20 cellular contexts compared by ENCODE assay signal in genomic region chr9:122936464-122936863, GRCh38.
"Had no signal": no experiment of that assay in that cellular context is flagged by ENCODE, and none has a peak within 500 bp of the region (broad histone marks: within the 10 kb centered on the region; RNA-seq: fewer than 3 reads in every experiment).

No MANE protein-coding gene starts in this region.

- ATAC-seq: left ventricle myocardium superior; lower lobe of right lung; mucosa of descending colon; natural killer cell treated with Interleukin-12 subunit alpha and Interleukin-12 subunit beta and Interleukin-15 and Interleukin-18, amount 100 ng/mL, for 72 hours; psoas muscle; right cardiac atrium; stimulated activated naive B cell treated with anti-CD40 and anti-IgM and Interleukin-4, amounts not matched to agents 10 μg/mL and 1 μg/mL and 100 μg/mL, for 72 hours; upper lobe of right lung had no signal

- H3K27ac Mint-ChIP-seq: memory B cell; natural killer cell treated with Interleukin-12 subunit alpha and Interleukin-12 subunit beta and Interleukin-15 and Interleukin-18, amount 100 ng/mL, for 72 hours; stimulated activated naive B cell treated with anti-CD40 and anti-IgM and Interleukin-4, amounts not matched to agents 10 μg/mL and 1 μg/mL and 100 μg/mL, for 72 hours; stimulated activated naive CD8-positive, alpha-beta T cell treated with anti-CD3 and anti-CD28 coated beads, Interleukin-15, Interleukin-2, amounts not matched to agents 100 ng/mL and 50 ng/mL, for 24 hours had no signal

- H3K27me3 ChIP-seq: dorsolateral prefrontal cortex, spleen, tibial nerve, upper lobe of right lung, uterus had no signal

- H3K9me3 ChIP-seq: lower lobe of right lung, mucosa of descending colon, psoas muscle, spleen, thoracic aorta, tibial nerve, upper lobe of right lung, uterus had no signal

- H3K4me3 ChIP-seq: dorsolateral prefrontal cortex, lower lobe of right lung, mucosa of descending colon, psoas muscle, skin epidermis, spleen, thoracic aorta, tibial nerve, upper lobe of right lung, uterus had no signal

- H3K4me3 Mint-ChIP-seq: memory B cell; natural killer cell treated with Interleukin-12 subunit alpha and Interleukin-12 subunit beta and Interleukin-15 and Interleukin-18, amount 100 ng/mL, for 72 hours; stimulated activated naive B cell treated with anti-CD40 and anti-IgM and Interleukin-4, amounts not matched to agents 10 μg/mL and 1 μg/mL and 100 μg/mL, for 72 hours; stimulated activated naive CD8-positive, alpha-beta T cell treated with anti-CD3 and anti-CD28 coated beads, Interleukin-15, Interleukin-2, amounts not matched to agents 100 ng/mL and 50 ng/mL, for 24 hours had no signal

- H3K36me3 ChIP-seq: uterus had no signal

- H3K27me3 Mint-ChIP-seq: memory B cell; naive B cell; natural killer cell treated with Interleukin-12 subunit alpha and Interleukin-12 subunit beta and Interleukin-15 and Interleukin-18, amount 100 ng/mL, for 72 hours; stimulated activated naive B cell treated with anti-CD40 and anti-IgM and Interleukin-4, amounts not matched to agents 10 μg/mL and 1 μg/mL and 100 μg/mL, for 72 hours; stimulated activated naive CD8-positive, alpha-beta T cell treated with anti-CD3 and anti-CD28 coated beads, Interleukin-15, Interleukin-2, amounts not matched to agents 100 ng/mL and 50 ng/mL, for 24 hours had no signal

- H3K27ac ChIP-seq: dorsolateral prefrontal cortex, lower lobe of right lung, psoas muscle, skin epidermis, spleen, thoracic aorta, tibial nerve, upper lobe of right lung, uterus had no signal

- H3K9me3 Mint-ChIP-seq: memory B cell; naive B cell; natural killer cell treated with Interleukin-12 subunit alpha and Interleukin-12 subunit beta and Interleukin-15 and Interleukin-18, amount 100 ng/mL, for 72 hours; stimulated activated naive CD8-positive, alpha-beta T cell treated with anti-CD3 and anti-CD28 coated beads, Interleukin-15, Interleukin-2, amounts not matched to agents 100 ng/mL and 50 ng/mL, for 24 hours had no signal

- DNase-seq: dorsolateral prefrontal cortex; effector CD4-positive, alpha-beta T cell; left ventricle myocardium superior; lower lobe of right lung; mucosa of descending colon; naive B cell; nucleus accumbens; psoas muscle; right cardiac atrium; spleen; stimulated activated CD4-positive, alpha-beta T cell treated with anti-CD3 and anti-CD28 coated beads, Interleukin-2, amount 100 ng/mL, for 48 hours; stimulated activated naive B cell treated with anti-CD40 and anti-IgM and Interleukin-4, amounts not matched to agents 10 μg/mL and 1 μg/mL and 100 μg/mL, for 72 hours; upper lobe of right lung; uterus had no signal
